In the genomic region with DNA sequence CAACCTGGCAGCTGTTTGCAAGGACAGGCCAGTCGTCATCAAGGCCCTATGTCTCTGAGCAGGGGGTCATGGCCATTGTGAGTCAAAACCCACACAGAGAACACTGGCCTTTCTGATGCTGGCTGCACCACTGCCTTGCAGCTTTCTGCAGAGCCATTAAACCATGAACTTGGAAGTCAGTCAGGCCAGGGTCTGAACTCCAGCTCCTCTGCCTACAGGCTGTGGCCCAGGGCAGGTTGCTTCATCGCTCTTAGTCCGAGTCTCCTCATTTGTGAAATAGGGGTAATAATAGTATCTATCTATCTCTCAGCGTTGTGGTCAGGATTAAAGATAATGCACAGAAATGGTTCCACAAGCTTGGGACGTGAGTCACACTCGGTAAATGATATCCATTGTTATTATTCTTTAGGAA, we compare ENCODE assay signal across 1 cellular context.
TF ChIP-seq lines count a peak whose summit lies in the region.

No MANE protein-coding gene starts in this region.

TF ChIP-seq in SK-N-SH, 30 proteins besides CTCF, POLR2A, EP300 and RAD21 (continued from another document):
- TF ChIP-seq, protein P1, sequence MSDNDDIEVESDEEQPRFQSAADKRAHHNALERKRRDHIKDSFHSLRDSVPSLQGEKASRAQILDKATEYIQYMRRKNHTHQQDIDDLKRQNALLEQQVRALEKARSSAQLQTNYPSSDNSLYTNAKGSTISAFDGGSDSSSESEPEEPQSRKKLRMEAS (IDR thresholded peaks at IDR 0.05; ENCODE audit: low read depth), result peak; percentile 39; the same call in 1 of the 2 replicates
- TF ChIP-seq NRF1 (IDR thresholded peaks at IDR 0.05; ENCODE audit: low read depth, low read length) (no peak), SIN3A (IDR thresholded peaks at IDR 0.05; ENCODE audit: borderline replicate concordance, low read depth, low read length) (no peak), POLR2AphosphoS5 (IDR thresholded peaks at IDR 0.05; ENCODE audit: low read depth, low read length) (peak; percentile 43; the same call in 1 of the 2 replicates), REST (IDR thresholded peaks at IDR 0.05; ENCODE audit: low read depth, low read length) (no peak), FOSL2 (IDR thresholded peaks at IDR 0.05; ENCODE audit: borderline replicate concordance, low read depth) (peak; percentile 89)
- TF ChIP-seq, protein P2, sequence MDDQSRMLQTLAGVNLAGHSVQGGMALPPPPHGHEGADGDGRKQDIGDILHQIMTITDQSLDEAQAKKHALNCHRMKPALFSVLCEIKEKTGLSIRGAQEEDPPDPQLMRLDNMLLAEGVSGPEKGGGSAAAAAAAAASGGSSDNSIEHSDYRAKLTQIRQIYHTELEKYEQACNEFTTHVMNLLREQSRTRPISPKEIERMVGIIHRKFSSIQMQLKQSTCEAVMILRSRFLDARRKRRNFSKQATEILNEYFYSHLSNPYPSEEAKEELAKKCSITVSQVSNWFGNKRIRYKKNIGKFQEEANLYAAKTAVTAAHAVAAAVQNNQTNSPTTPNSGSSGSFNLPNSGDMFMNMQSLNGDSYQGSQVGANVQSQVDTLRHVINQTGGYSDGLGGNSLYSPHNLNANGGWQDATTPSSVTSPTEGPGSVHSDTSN (IDR thresholded peaks at IDR 0.05), result peak; percentile 79
- TF ChIP-seq, protein P3, sequence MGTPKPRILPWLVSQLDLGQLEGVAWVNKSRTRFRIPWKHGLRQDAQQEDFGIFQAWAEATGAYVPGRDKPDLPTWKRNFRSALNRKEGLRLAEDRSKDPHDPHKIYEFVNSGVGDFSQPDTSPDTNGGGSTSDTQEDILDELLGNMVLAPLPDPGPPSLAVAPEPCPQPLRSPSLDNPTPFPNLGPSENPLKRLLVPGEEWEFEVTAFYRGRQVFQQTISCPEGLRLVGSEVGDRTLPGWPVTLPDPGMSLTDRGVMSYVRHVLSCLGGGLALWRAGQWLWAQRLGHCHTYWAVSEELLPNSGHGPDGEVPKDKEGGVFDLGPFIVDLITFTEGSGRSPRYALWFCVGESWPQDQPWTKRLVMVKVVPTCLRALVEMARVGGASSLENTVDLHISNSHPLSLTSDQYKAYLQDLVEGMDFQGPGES (IDR thresholded peaks at IDR 0.05; ENCODE audit: low read depth, low read length), result no peak
